Comparison of ENCODE assay signal across 12 cellular contexts in the genomic region with DNA sequence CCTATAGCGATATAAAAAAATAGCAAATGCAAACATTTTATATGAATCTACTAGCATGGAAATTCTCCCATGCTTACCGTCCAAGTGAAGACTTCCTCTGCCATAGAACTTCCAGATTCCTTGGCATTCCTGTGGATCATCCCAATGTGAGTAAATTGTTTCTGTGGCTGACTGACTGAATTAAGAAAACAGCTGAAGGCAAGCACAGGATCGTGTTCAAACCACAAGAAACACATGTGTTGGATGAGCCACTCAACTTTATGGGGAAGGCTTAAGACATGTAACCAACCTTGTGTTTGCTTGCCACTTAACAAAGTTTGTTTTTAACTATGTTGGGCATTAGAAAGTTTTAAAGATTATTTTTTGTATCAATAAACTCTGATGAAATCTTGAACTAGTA. TPM values are rescaled to one million over a fixed set of nuclear protein-coding genes. Genes with fewer than 3 reads are reported as not detected.
A peak's percentile ranks its signal among the peaks of the same experiment; 100 is the strongest.
DNase-seq lines count a peak whose midpoint lies in the region; ATAC-seq, FAIRE-seq and TF ChIP-seq lines count a peak whose summit lies in the region.
"Had no signal": no experiment of that assay in that cellular context is flagged by ENCODE, and none has a peak within 500 bp of the region (broad histone marks: within the 10 kb centered on the region; RNA-seq: fewer than 3 reads in every experiment).

No MANE protein-coding gene starts in this region.

- H3K27ac Mint-ChIP-seq in astrocyte (ENCODE audit: unreplicated experiment) = peak overlapping the region; percentile 84
- no peak overlapping the region for H3K27ac Mint-ChIP-seq in activated naive CD4-positive, alpha-beta T cell treated with anti-CD3 and anti-CD28 coated beads, Interleukin-2, amount 10 ng/mL, durations not matched to agents 7 days and 5 days
- H3K27ac Mint-ChIP-seq in activated CD8-positive, alpha-beta T cell treated with anti-CD3 and anti-CD28 coated beads for 36 hours = no peak overlapping the region
- H3K27ac Mint-ChIP-seq: activated naive CD4-positive, alpha-beta T cell treated with anti-CD3 and anti-CD28 coated beads, Interleukin-2, amount 50 U/mL, for 72 hours; stimulated activated naive CD8-positive, alpha-beta T cell treated with anti-CD3 and anti-CD28 coated beads, Interleukin-15, Interleukin-2, amounts not matched to agents 100 ng/mL and 50 ng/mL, for 24 hours had no signal

- peaks cover 18% of the 10 kb centered on the region for H3K4me1 Mint-ChIP-seq in astrocyte (ENCODE audit: low read depth, unreplicated experiment)
- H3K4me1 Mint-ChIP-seq in activated naive CD4-positive, alpha-beta T cell treated with anti-CD3 and anti-CD28 coated beads, Interleukin-2, amount 10 ng/mL, durations not matched to agents 7 days and 5 days = no peaks in the 10 kb centered on the region
- no peaks in the 10 kb centered on the region for H3K4me1 Mint-ChIP-seq in activated CD8-positive, alpha-beta T cell treated with anti-CD3 and anti-CD28 coated beads for 36 hours (ENCODE audit: low read depth)

- DNase-seq in HS-5 (ENCODE audit: low read depth) (peak; percentile 82), astrocyte (ENCODE audit: low read depth) (peak; percentile 98), hepatic stellate cell (ENCODE audit: low spot score) (peak; percentile 44), HUDEP-2 (lab: John Stamatoyannopoulos, UW; ENCODE audit: unreplicated experiment in 76 of 76) (no peak)
- DNase-seq in activated naive CD4-positive, alpha-beta T cell treated with anti-CD3 and anti-CD28 coated beads, Interleukin-2, amount 10 ng/mL, durations not matched to agents 7 days and 5 days = no peak
- no peak for DNase-seq in activated CD8-positive, alpha-beta T cell treated with anti-CD3 and anti-CD28 coated beads for 36 hours
- DNase-seq: activated CD4-positive, CD25-positive, alpha-beta regulatory T cell; effector memory CD4-positive, alpha-beta T cell had no signal

- ATAC-seq in GM19324 (IDR thresholded peaks at IDR 0.05; ENCODE audit: low FRiP score, unreplicated experiment) = no peak
- ATAC-seq in activated CD8-positive, alpha-beta T cell treated with anti-CD3 and anti-CD28 coated beads for 36 hours = no peak
- ATAC-seq: activated naive CD4-positive, alpha-beta T cell treated with anti-CD3 and anti-CD28 coated beads, Interleukin-2, amount 50 U/mL, for 72 hours had no signal

- H3K9ac ChIP-seq in astrocyte (ENCODE audit: low read length) = peak overlapping the region; percentile 1

- no peaks in the 10 kb centered on the region for H3K27me3 Mint-ChIP-seq in astrocyte (ENCODE audit: low read depth, unreplicated experiment)
- H3K27me3 Mint-ChIP-seq in activated naive CD4-positive, alpha-beta T cell treated with anti-CD3 and anti-CD28 coated beads, Interleukin-2, amount 10 ng/mL, durations not matched to agents 7 days and 5 days = peaks cover 10% of the 10 kb centered on the region
- H3K27me3 Mint-ChIP-seq in activated CD8-positive, alpha-beta T cell treated with anti-CD3 and anti-CD28 coated beads for 36 hours = peaks cover 2% of the 10 kb centered on the region

- TF ChIP-seq CTCF in astrocyte (IDR thresholded peaks at IDR 0.05; ENCODE audit: insufficient read depth, low read depth, low read length) = no peak
- no peak for TF ChIP-seq CTCF in activated CD8-positive, alpha-beta T cell treated with anti-CD3 and anti-CD28 coated beads for 36 hours (IDR thresholded peaks at IDR 0.05)

- H2AFZ ChIP-seq in ACC112 (ENCODE audit: low read length, unreplicated experiment) (peak overlapping the region; percentile 58), astrocyte (ENCODE audit: low read depth, low read length) (no peak overlapping the region)

- H3K9me3 Mint-ChIP-seq in astrocyte (ENCODE audit: unreplicated experiment) = no peaks in the 10 kb centered on the region
- no peaks in the 10 kb centered on the region for H3K9me3 Mint-ChIP-seq in activated naive CD4-positive, alpha-beta T cell treated with anti-CD3 and anti-CD28 coated beads, Interleukin-2, amount 10 ng/mL, durations not matched to agents 7 days and 5 days
- H3K9me3 Mint-ChIP-seq in activated CD8-positive, alpha-beta T cell treated with anti-CD3 and anti-CD28 coated beads for 36 hours = no peaks in the 10 kb centered on the region
- H3K9me3 Mint-ChIP-seq: activated naive CD4-positive, alpha-beta T cell treated with anti-CD3 and anti-CD28 coated beads, Interleukin-2, amount 50 U/mL, for 72 hours; stimulated activated naive CD8-positive, alpha-beta T cell treated with anti-CD3 and anti-CD28 coated beads, Interleukin-15, Interleukin-2, amounts not matched to agents 100 ng/mL and 50 ng/mL, for 24 hours had no signal

- no peaks in the 10 kb centered on the region for H3K36me3 Mint-ChIP-seq in astrocyte (ENCODE audit: low read depth, unreplicated experiment)
- H3K36me3 Mint-ChIP-seq in activated naive CD4-positive, alpha-beta T cell treated with anti-CD3 and anti-CD28 coated beads, Interleukin-2, amount 10 ng/mL, durations not matched to agents 7 days and 5 days = no peaks in the 10 kb centered on the region
- H3K36me3 Mint-ChIP-seq in activated CD8-positive, alpha-beta T cell treated with anti-CD3 and anti-CD28 coated beads for 36 hours (ENCODE audit: low read depth) = no peaks in the 10 kb centered on the region
- H3K36me3 Mint-ChIP-seq: activated naive CD4-positive, alpha-beta T cell treated with anti-CD3 and anti-CD28 coated beads, Interleukin-2, amount 50 U/mL, for 72 hours had no signal

- peaks cover 14% of the 10 kb centered on the region for H3K79me2 ChIP-seq in ACC112 (ENCODE audit: control insufficient read depth, insufficient read depth, low read length, unreplicated experiment)
- no peaks in the 10 kb centered on the region for H3K79me2 ChIP-seq in astrocyte (ENCODE audit: insufficient read depth, low read length)

- H3K27me3 ChIP-seq in ACC112 (ENCODE audit: insufficient read depth, low read length) (no peaks in the 10 kb centered on the region), astrocyte (ENCODE audit: insufficient read depth, low read length) (no peaks in the 10 kb centered on the region)

- H3K4me3 ChIP-seq in ACC112 (ENCODE audit: low read depth, low read length) = peak overlapping the region; percentile 73
- H3K4me3 ChIP-seq in astrocyte (ENCODE audit: insufficient read depth, low read depth, low read length) = no peak overlapping the region

- H3K4me1 ChIP-seq in ACC112 (ENCODE audit: control insufficient read depth, insufficient read depth, low read length, unreplicated experiment) (peaks cover 55% of the 10 kb centered on the region), astrocyte (ENCODE audit: insufficient read depth, low read length) (peaks cover 16% of the 10 kb centered on the region)

- H3K27ac ChIP-seq in ACC112 (ENCODE audit: low read depth, low read length) = peak overlapping the region; percentile 85
- H3K27ac ChIP-seq in astrocyte (ENCODE audit: low read depth, low read length) = peak overlapping the region; percentile 40

- intact Hi-C loops in activated CD8-positive, alpha-beta T cell treated with anti-CD3 and anti-CD28 coated beads for 36 hours (cut with micrococcal nuclease) = no loop called here

- no peaks in the 10 kb centered on the region for H4K20me1 ChIP-seq in astrocyte (ENCODE audit: insufficient read depth, low read length)

- peak; percentile 97 for FAIRE-seq in astrocyte (lab: Jason Lieb, UNC)

- H3K4me2 ChIP-seq in astrocyte (ENCODE audit: low read length) = peak overlapping the region; percentile 70

- H3K4me3 Mint-ChIP-seq in astrocyte (ENCODE audit: unreplicated experiment) = no peak overlapping the region
- H3K4me3 Mint-ChIP-seq in activated naive CD4-positive, alpha-beta T cell treated with anti-CD3 and anti-CD28 coated beads, Interleukin-2, amount 10 ng/mL, durations not matched to agents 7 days and 5 days = no peak overlapping the region
- H3K4me3 Mint-ChIP-seq in activated CD8-positive, alpha-beta T cell treated with anti-CD3 and anti-CD28 coated beads for 36 hours = no peak overlapping the region
- H3K4me3 Mint-ChIP-seq: stimulated activated naive CD8-positive, alpha-beta T cell treated with anti-CD3 and anti-CD28 coated beads, Interleukin-15, Interleukin-2, amounts not matched to agents 100 ng/mL and 50 ng/mL, for 24 hours had no signal

- CTCF ChIA-PET in activated naive CD4-positive, alpha-beta T cell treated with anti-CD3 and anti-CD28 coated beads, Interleukin-2, amount 10 ng/mL, durations not matched to agents 7 days and 5 days (lab: Charles Lee) = no interaction called here
- CTCF ChIA-PET in activated CD8-positive, alpha-beta T cell treated with anti-CD3 and anti-CD28 coated beads for 36 hours (lab: Charles Lee) = interaction anchor here (0.7 kb wide), 1 partner anchor 49 kb away, joined by 3 read pairs; no protein-coding TSS in a partner anchor

- POLR2A ChIA-PET in activated CD8-positive, alpha-beta T cell treated with anti-CD3 and anti-CD28 coated beads for 36 hours (lab: Charles Lee) = no interaction called here

- H3K9me3 ChIP-seq in astrocyte (ENCODE audit: insufficient read depth, low read depth, low read length) = no peaks in the 10 kb centered on the region

- H3K36me3 ChIP-seq in ACC112 (ENCODE audit: insufficient read depth, low read length) (no peaks in the 10 kb centered on the region), astrocyte (ENCODE audit: insufficient read depth, low read length) (no peaks in the 10 kb centered on the region)

RNA-seq across cellular contexts. Expression of gene MYPN, which starts 2.6 kb away (rescaled TPM):
- total RNA-seq in astrocyte = 0.11 and 0.14 TPM in 2 replicates
- total RNA-seq in activated CD8-positive, alpha-beta T cell treated with anti-CD3 and anti-CD28 coated beads for 36 hours = not detected
- total RNA-seq: activated naive CD4-positive, alpha-beta T cell treated with anti-CD3 and anti-CD28 coated beads, Interleukin-2, amount 50 U/mL, for 72 hours had no signal

RNA-seq across cellular contexts. Expression of gene HERC4, which starts 31.6 kb away (rescaled TPM):
- total RNA-seq in astrocyte = 48.2 and 56.9 TPM in 2 replicates
- 10 to 100 TPM; 59.3 to 59.6 TPM for total RNA-seq in activated CD8-positive, alpha-beta T cell treated with anti-CD3 and anti-CD28 coated beads for 36 hours

Comparison
In these comparisons a context has a peak if more than half of its experiments do, and no peak if none do; other contexts are left out.
1. DNase-seq: peak in HS-5 (single experiment), astrocyte (single experiment) and hepatic stellate cell (single experiment); none in activated naive CD4-positive, alpha-beta T cell treated with anti-CD3 and anti-CD28 coated beads, Interleukin-2, amount 10 ng/mL, durations not matched to agents 7 days and 5 days (single experiment), HUDEP-2 (0 of 76) and activated CD8-positive, alpha-beta T cell treated with anti-CD3 and anti-CD28 coated beads for 36 hours (single experiment).